In genomic region chr20:10673176-10673830, GRCh38 we compare ENCODE assay signal across 1 cellular context.
TF ChIP-seq lines count a peak whose summit lies in the region.

No MANE protein-coding gene starts in this region.

TF ChIP-seq in HepG2, 621 proteins besides CTCF, POLR2A, EP300 and RAD21 (continued from another document and continues in another):
- TF ChIP-seq RBM22 (optimal IDR thresholded peaks at IDR 0.05; ENCODE audit: low read length) (no peak), TOE1 (CRISPR knock-in tag; IDR thresholded peaks at IDR 0.05) (no peak; the same call in 1 of the 2 replicates), KLF12 (CRISPR knock-in tag; IDR thresholded peaks at IDR 0.05; ENCODE audit: borderline replicate concordance) (0 out of 2 replicates have a peak, but pooled peaks have one; percentile 4), ZBTB21 (CRISPR knock-in tag; IDR thresholded peaks at IDR 0.05) (no peak), REXO4 (CRISPR knock-in tag; IDR thresholded peaks at IDR 0.05; ENCODE audit: borderline replicate concordance) (no peak), CENPT (CRISPR knock-in tag; IDR thresholded peaks at IDR 0.05; ENCODE audit: low read depth) (peak; percentile 44; the same call in 1 of the 2 replicates), ASH2L (IDR thresholded peaks at IDR 0.05; ENCODE audit: insufficient read length, low read depth, low read length) (peak; percentile 41), ZNF382 (CRISPR knock-in tag; IDR thresholded peaks at IDR 0.05; ENCODE audit: borderline replicate concordance) (no peak), PTBP1 (IDR thresholded peaks at IDR 0.05; ENCODE audit: low read depth, low read length, poor library complexity, severe bottlenecking) (no peak), ZNF790 (CRISPR knock-in tag; IDR thresholded peaks at IDR 0.05; ENCODE audit: borderline replicate concordance) (peak; percentile 52; the same call in 1 of the 2 replicates), KDM5A (IDR thresholded peaks at IDR 0.05; ENCODE audit: borderline replicate concordance, low read length) (peak; percentile 11; the same call in 1 of the 2 replicates), ZBTB26 (CRISPR knock-in tag; IDR thresholded peaks at IDR 0.05; ENCODE audit: borderline replicate concordance) (no peak), MXI1 (IDR thresholded peaks at IDR 0.05; ENCODE audit: borderline replicate concordance, low read depth, low read length) (no peak), ZNF766 (CRISPR knock-in tag; IDR thresholded peaks at IDR 0.05; ENCODE audit: borderline replicate concordance) (no peak), JDP2 (CRISPR knock-in tag; IDR thresholded peaks at IDR 0.05; ENCODE audit: borderline replicate concordance) (no peak), ZNF225 (CRISPR knock-in tag; IDR thresholded peaks at IDR 0.05) (0 out of 2 replicates have a peak, but pooled peaks have one; percentile 2), HNRNPLL (IDR thresholded peaks at IDR 0.05; ENCODE audit: low read depth, low read length, poor library complexity, severe bottlenecking) (peak; percentile 41), ZNF326 (CRISPR knock-in tag; IDR thresholded peaks at IDR 0.05; ENCODE audit: borderline replicate concordance) (no peak), HBP1 (CRISPR knock-in tag; IDR thresholded peaks at IDR 0.05; ENCODE audit: low read depth) (no peak), SP5 (CRISPR knock-in tag; IDR thresholded peaks at IDR 0.05; ENCODE audit: borderline replicate concordance, low read depth) (0 out of 2 replicates have a peak, but pooled peaks have one; percentile 7), HOMEZ (CRISPR knock-in tag; IDR thresholded peaks at IDR 0.05; ENCODE audit: low read depth) (no peak), TIGD3 (CRISPR knock-in tag; IDR thresholded peaks at IDR 0.05; ENCODE audit: borderline replicate concordance) (no peak), FOXM1 (CRISPR knock-in tag; IDR thresholded peaks at IDR 0.05) (no peak), HNRNPK (IDR thresholded peaks at IDR 0.05; ENCODE audit: low read depth, low read length, poor library complexity, severe bottlenecking) (peak; percentile 61), MYNN (CRISPR knock-in tag; IDR thresholded peaks at IDR 0.05; ENCODE audit: low read depth) (no peak), ZNF563 (CRISPR knock-in tag; IDR thresholded peaks at IDR 0.05) (peak; percentile 73; the same call in 1 of the 2 replicates), ZNF124 (CRISPR knock-in tag; IDR thresholded peaks at IDR 0.05) (0 out of 2 replicates have a peak, but pooled peaks have one; percentile 7), ZNF549 (CRISPR knock-in tag; IDR thresholded peaks at IDR 0.05) (no peak), NCOA1 (CRISPR knock-in tag; IDR thresholded peaks at IDR 0.05) (no peak; the same call in 1 of the 2 replicates), STAT6 (CRISPR knock-in tag; IDR thresholded peaks at IDR 0.05; ENCODE audit: borderline replicate concordance) (no peak), PHB2 (IDR thresholded peaks at IDR 0.05; ENCODE audit: partially characterized antibody) (no peak), FOXC1 (CRISPR knock-in tag; IDR thresholded peaks at IDR 0.05; ENCODE audit: borderline replicate concordance) (0 out of 2 replicates have a peak, but pooled peaks have one; percentile 0), HDAC6 (IDR thresholded peaks at IDR 0.05; ENCODE audit: low read depth, low read length) (no peak; the same call in 1 of the 2 replicates), ZNF20 (CRISPR knock-in tag; IDR thresholded peaks at IDR 0.05) (0 out of 2 replicates have a peak, but pooled peaks have one; percentile 8), ZNF407 (CRISPR knock-in tag; IDR thresholded peaks at IDR 0.05; ENCODE audit: not compliant biosample characterization) (no peak)
- TF ChIP-seq, protein P1, sequence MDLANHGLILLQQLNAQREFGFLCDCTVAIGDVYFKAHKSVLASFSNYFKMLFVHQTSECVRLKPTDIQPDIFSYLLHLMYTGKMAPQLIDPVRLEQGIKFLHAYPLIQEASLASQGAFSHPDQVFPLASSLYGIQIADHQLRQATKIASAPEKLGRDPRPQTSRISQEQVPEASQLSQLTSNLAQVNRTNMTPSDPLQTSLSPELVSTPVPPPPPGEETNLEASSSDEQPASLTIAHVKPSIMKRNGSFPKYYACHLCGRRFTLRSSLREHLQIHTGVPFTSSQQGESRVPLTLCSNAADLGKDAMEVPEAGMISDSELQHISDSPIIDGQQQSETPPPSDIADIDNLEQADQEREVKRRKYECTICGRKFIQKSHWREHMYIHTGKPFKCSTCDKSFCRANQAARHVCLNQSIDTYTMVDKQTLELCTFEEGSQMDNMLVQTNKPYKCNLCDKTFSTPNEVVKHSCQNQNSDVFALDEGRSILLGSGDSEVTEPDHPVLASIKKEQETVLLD (CRISPR knock-in tag; IDR thresholded peaks at IDR 0.05; ENCODE audit: low read depth): no peak
- TF ChIP-seq, protein P2, sequence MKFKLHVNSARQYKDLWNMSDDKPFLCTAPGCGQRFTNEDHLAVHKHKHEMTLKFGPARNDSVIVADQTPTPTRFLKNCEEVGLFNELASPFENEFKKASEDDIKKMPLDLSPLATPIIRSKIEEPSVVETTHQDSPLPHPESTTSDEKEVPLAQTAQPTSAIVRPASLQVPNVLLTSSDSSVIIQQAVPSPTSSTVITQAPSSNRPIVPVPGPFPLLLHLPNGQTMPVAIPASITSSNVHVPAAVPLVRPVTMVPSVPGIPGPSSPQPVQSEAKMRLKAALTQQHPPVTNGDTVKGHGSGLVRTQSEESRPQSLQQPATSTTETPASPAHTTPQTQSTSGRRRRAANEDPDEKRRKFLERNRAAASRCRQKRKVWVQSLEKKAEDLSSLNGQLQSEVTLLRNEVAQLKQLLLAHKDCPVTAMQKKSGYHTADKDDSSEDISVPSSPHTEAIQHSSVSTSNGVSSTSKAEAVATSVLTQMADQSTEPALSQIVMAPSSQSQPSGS (CRISPR knock-in tag; IDR thresholded peaks at IDR 0.05): no peak
